In genomic region chr14:81819910-81820309, GRCh38 we compare ENCODE assay signal across 7 cellular contexts.
"Had no signal": no experiment of that assay in that cellular context is flagged by ENCODE, and none has a peak within 500 bp of the region (broad histone marks: within the 10 kb centered on the region; RNA-seq: fewer than 3 reads in every experiment).

No MANE protein-coding gene starts in this region.

- H3K36me3 Mint-ChIP-seq: IgD-negative memory B cell had no signal

- H3K27ac Mint-ChIP-seq: IgD-negative memory B cell had no signal

- H3K4me3 ChIP-seq: K562 had no signal

- H3K27me3 Mint-ChIP-seq: IgD-negative memory B cell had no signal

- FAIRE-seq: HTR-8/SVneo, K562 had no signal

- DNase-seq: IMR-90, KBM-7, KG1 had no signal

- H3K4me3 Mint-ChIP-seq: IgD-negative memory B cell had no signal

- H3K27ac ChIP-seq: HL-60 had no signal

- H3K4me1 Mint-ChIP-seq: IgD-negative memory B cell had no signal

- ATAC-seq: K562 had no signal
